In genomic region chr2:65737452-65738011, GRCh38 we compare ENCODE assay signal across 29 cellular contexts.
"Had no signal": no experiment of that assay in that cellular context is flagged by ENCODE, and none has a peak within 500 bp of the region (broad histone marks: within the 10 kb centered on the region; RNA-seq: fewer than 3 reads in every experiment).

No MANE protein-coding gene starts in this region.

- H3K27ac ChIP-seq: cardiac muscle cell, colonic mucosa, esophagus muscularis mucosa, heart right ventricle, neutrophil, ovary, prostate gland, skin epidermis, thoracic aorta, upper lobe of left lung, vagina had no signal

- H3K27me3 ChIP-seq: cardiac muscle cell, colonic mucosa, esophagus muscularis mucosa, neutrophil, ovary, upper lobe of left lung, vagina had no signal

- H3K4me3 Mint-ChIP-seq: activated CD8-positive, alpha-beta T cell treated with anti-CD3 and anti-CD28 coated beads for 36 hours; activated T-cell treated with anti-CD3 and anti-CD28 coated beads, Interleukin-2, amount 50 U/mL, for 4 hours; memory B cell; naive thymus-derived CD8-positive, alpha-beta T cell; stimulated activated naive CD8-positive, alpha-beta T cell treated with anti-CD3 and anti-CD28 coated beads, Interleukin-15, Interleukin-2, amounts not matched to agents 100 ng/mL and 50 ng/mL, for 24 hours had no signal

- H3K4me1 Mint-ChIP-seq: memory B cell had no signal

- ATAC-seq: activated CD8-positive, alpha-beta T cell treated with anti-CD3 and anti-CD28 coated beads for 36 hours; activated naive CD4-positive, alpha-beta T cell treated with anti-CD3 and anti-CD28 coated beads, Interleukin-2, amount 50 U/mL, for 72 hours; activated T-cell treated with anti-CD3 and anti-CD28 coated beads, Interleukin-2, amount 50 U/mL, for 4 hours; heart right ventricle; left colon; naive thymus-derived CD8-positive, alpha-beta T cell; sciatic nerve had no signal

- H3K9me3 Mint-ChIP-seq: activated CD8-positive, alpha-beta T cell treated with anti-CD3 and anti-CD28 coated beads for 36 hours; activated T-cell treated with anti-CD3 and anti-CD28 coated beads, Interleukin-2, amount 50 U/mL, for 4 hours; stimulated activated naive CD8-positive, alpha-beta T cell treated with anti-CD3 and anti-CD28 coated beads, Interleukin-15, Interleukin-2, amounts not matched to agents 100 ng/mL and 50 ng/mL, for 24 hours had no signal

- DNase-seq: activated CD4-positive, alpha-beta T cell treated with anti-CD3 and anti-CD28 coated beads, Interleukin-2, amount 50 U/mL, for 1 hour; activated CD8-positive, alpha-beta T cell treated with anti-CD3 and anti-CD28 coated beads for 36 hours; activated naive CD4-positive, alpha-beta T cell; activated T-cell treated with anti-CD3 and anti-CD28 coated beads, Interleukin-2, amount 50 U/mL, for 4 hours; anterior cingulate cortex; cerebellar nuclear complex; colonic mucosa; effector memory CD4-positive, alpha-beta T cell; foreskin melanocyte; heart right ventricle; left colon; naive thymus-derived CD8-positive, alpha-beta T cell; ovary; retina; stimulated activated CD4-positive, alpha-beta T cell treated with anti-CD3 and anti-CD28 coated beads, Interleukin-12 subunit alpha, Interleukin-12 subunit beta, amount 100 ng/mL, for 4 hours; stimulated activated CD4-positive, alpha-beta T cell treated with anti-CD3 and anti-CD28 coated beads, Interleukin-4, amount 100 ng/mL, for 1 hour; T-helper 2 cell; upper lobe of left lung had no signal

- H3K4me1 ChIP-seq: colonic mucosa, esophagus muscularis mucosa, heart right ventricle, prostate gland, upper lobe of left lung, vagina had no signal

- H3K4me3 ChIP-seq: cardiac muscle cell, colonic mucosa, esophagus muscularis mucosa, heart right ventricle, ovary, prostate gland, skin epidermis, thoracic aorta, upper lobe of left lung, vagina had no signal

- H3K36me3 ChIP-seq: cardiac muscle cell, colonic mucosa, esophagus muscularis mucosa, heart right ventricle, neutrophil, ovary, prostate gland, thoracic aorta, upper lobe of left lung, vagina had no signal

- H3K9me3 ChIP-seq: colonic mucosa, esophagus muscularis mucosa, heart right ventricle, neutrophil, ovary, prostate gland, thoracic aorta, upper lobe of left lung, vagina had no signal

- H3K36me3 Mint-ChIP-seq: activated naive CD4-positive, alpha-beta T cell treated with anti-CD3 and anti-CD28 coated beads, Interleukin-2, amount 50 U/mL, for 72 hours; memory B cell; naive thymus-derived CD8-positive, alpha-beta T cell had no signal

- H3K27ac Mint-ChIP-seq: activated CD8-positive, alpha-beta T cell treated with anti-CD3 and anti-CD28 coated beads for 36 hours; activated naive CD4-positive, alpha-beta T cell treated with anti-CD3 and anti-CD28 coated beads, Interleukin-2, amount 50 U/mL, for 72 hours; memory B cell; naive thymus-derived CD8-positive, alpha-beta T cell; stimulated activated naive CD8-positive, alpha-beta T cell treated with anti-CD3 and anti-CD28 coated beads, Interleukin-15, Interleukin-2, amounts not matched to agents 100 ng/mL and 50 ng/mL, for 24 hours had no signal
